Comparison of ENCODE assay signal across 21 cellular contexts in the genomic region with DNA sequence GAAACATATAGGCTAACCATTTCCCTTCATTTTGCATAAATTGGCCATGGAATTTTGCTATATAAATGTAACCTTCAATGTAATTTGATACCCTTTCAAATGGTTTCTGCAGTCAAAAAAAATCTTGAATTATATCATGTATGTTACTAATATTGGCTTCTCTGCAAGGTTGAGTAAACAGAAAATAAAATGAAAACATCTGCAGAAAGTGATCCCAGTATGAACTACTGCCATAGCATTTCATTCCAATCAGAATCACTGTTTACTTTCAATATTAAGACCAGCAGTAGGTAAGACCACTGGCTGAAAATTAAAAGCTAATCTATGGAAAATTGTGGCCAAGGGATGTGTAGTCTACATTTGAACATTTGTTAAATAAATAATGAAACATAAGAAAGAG.
"Had no signal": no experiment of that assay in that cellular context is flagged by ENCODE, and none has a peak within 500 bp of the region (broad histone marks: within the 10 kb centered on the region; RNA-seq: fewer than 3 reads in every experiment).

No MANE protein-coding gene starts in this region.

- H2AFZ ChIP-seq: parathyroid adenoma had no signal

- H3K9me3 Mint-ChIP-seq: dendritic cell treated with granulocyte-macrophage colony-stimulating factor and Interleukin-4, amounts not matched to agents 40 ng/mL and 50 ng/mL, for 4 days; mesothelial cell of epicardium; type B pancreatic cell had no signal

- H3K27ac ChIP-seq: epithelial cell of prostate, esophagus muscularis mucosa, gastroesophageal sphincter, parathyroid adenoma, psoas muscle, right lobe of liver, suprapubic skin, thyroid gland had no signal

- H3K4me1 Mint-ChIP-seq: stimulated activated effector memory CD8-positive, alpha-beta T cell treated with anti-CD3 and anti-CD28 coated beads, Interleukin-12 subunit alpha, Interleukin-12 subunit beta, amount 100 ng/mL, for 72 hours had no signal

- H3K4me3 Mint-ChIP-seq: dendritic cell treated with granulocyte-macrophage colony-stimulating factor and Interleukin-4, amounts not matched to agents 40 ng/mL and 50 ng/mL, for 4 days; effector memory CD8-positive, alpha-beta T cell; mesothelial cell of epicardium; nephron; stimulated activated effector memory CD8-positive, alpha-beta T cell treated with anti-CD3 and anti-CD28 coated beads, Interleukin-12 subunit alpha, Interleukin-12 subunit beta, amount 100 ng/mL, for 72 hours; type B pancreatic cell had no signal

- H3K27me3 Mint-ChIP-seq: dendritic cell treated with granulocyte-macrophage colony-stimulating factor and Interleukin-4, amounts not matched to agents 40 ng/mL and 50 ng/mL, for 4 days; effector memory CD8-positive, alpha-beta T cell; type B pancreatic cell had no signal

- DNase-seq: effector memory CD8-positive, alpha-beta T cell; foreskin fibroblast; glutamatergic neuron; islet precursor cell; psoas muscle; right lobe of liver; stimulated activated CD4-positive, alpha-beta T cell treated with anti-CD3 and anti-CD28 coated beads, Interleukin-4, amount 100 ng/mL, for 1 hour; stimulated activated CD8-positive, alpha-beta memory T cell treated with anti-CD3 and anti-CD28 coated beads, Interleukin-4, amount 100 ng/mL, for 48 hours; stimulated activated naive CD8-positive, alpha-beta T cell treated with anti-CD3 and anti-CD28 coated beads, Interleukin-15, Interleukin-2, amounts not matched to agents 100 U/mL and 50 U/mL, for 24 hours; thyroid gland had no signal

- ATAC-seq: effector memory CD8-positive, alpha-beta T cell; gastroesophageal sphincter; left lobe of liver; psoas muscle; right lobe of liver; stimulated activated effector memory CD8-positive, alpha-beta T cell treated with anti-CD3 and anti-CD28 coated beads, Interleukin-12 subunit alpha, Interleukin-12 subunit beta, amount 100 ng/mL, for 72 hours; stimulated activated naive CD8-positive, alpha-beta T cell treated with anti-CD3 and anti-CD28 coated beads, Interleukin-15, Interleukin-2, amounts not matched to agents 100 U/mL and 50 U/mL, for 24 hours had no signal

- H3K9ac ChIP-seq: parathyroid adenoma had no signal

- H3K36me3 Mint-ChIP-seq: stimulated activated effector memory CD8-positive, alpha-beta T cell treated with anti-CD3 and anti-CD28 coated beads, Interleukin-12 subunit alpha, Interleukin-12 subunit beta, amount 100 ng/mL, for 72 hours; type B pancreatic cell had no signal

- H3K9me3 ChIP-seq: psoas muscle, right lobe of liver, suprapubic skin, thyroid gland had no signal

- H3K27me3 ChIP-seq: esophagus muscularis mucosa, gastroesophageal sphincter, right lobe of liver, suprapubic skin, thyroid gland had no signal

- H3K36me3 ChIP-seq: esophagus muscularis mucosa, gastroesophageal sphincter, right lobe of liver, suprapubic skin, thyroid gland had no signal

- H3K27ac Mint-ChIP-seq: dendritic cell treated with granulocyte-macrophage colony-stimulating factor and Interleukin-4, amounts not matched to agents 40 ng/mL and 50 ng/mL, for 4 days; effector memory CD8-positive, alpha-beta T cell; stimulated activated effector memory CD8-positive, alpha-beta T cell treated with anti-CD3 and anti-CD28 coated beads, Interleukin-12 subunit alpha, Interleukin-12 subunit beta, amount 100 ng/mL, for 72 hours; type B pancreatic cell had no signal

- H3K4me3 ChIP-seq: esophagus muscularis mucosa, gastroesophageal sphincter, psoas muscle, right lobe of liver, suprapubic skin, thyroid gland had no signal

- H3K4me1 ChIP-seq: esophagus muscularis mucosa, gastroesophageal sphincter, parathyroid adenoma, psoas muscle, right lobe of liver, suprapubic skin, thyroid gland had no signal
